ENCODE assay signal across 18 cellular contexts in the genomic region with DNA sequence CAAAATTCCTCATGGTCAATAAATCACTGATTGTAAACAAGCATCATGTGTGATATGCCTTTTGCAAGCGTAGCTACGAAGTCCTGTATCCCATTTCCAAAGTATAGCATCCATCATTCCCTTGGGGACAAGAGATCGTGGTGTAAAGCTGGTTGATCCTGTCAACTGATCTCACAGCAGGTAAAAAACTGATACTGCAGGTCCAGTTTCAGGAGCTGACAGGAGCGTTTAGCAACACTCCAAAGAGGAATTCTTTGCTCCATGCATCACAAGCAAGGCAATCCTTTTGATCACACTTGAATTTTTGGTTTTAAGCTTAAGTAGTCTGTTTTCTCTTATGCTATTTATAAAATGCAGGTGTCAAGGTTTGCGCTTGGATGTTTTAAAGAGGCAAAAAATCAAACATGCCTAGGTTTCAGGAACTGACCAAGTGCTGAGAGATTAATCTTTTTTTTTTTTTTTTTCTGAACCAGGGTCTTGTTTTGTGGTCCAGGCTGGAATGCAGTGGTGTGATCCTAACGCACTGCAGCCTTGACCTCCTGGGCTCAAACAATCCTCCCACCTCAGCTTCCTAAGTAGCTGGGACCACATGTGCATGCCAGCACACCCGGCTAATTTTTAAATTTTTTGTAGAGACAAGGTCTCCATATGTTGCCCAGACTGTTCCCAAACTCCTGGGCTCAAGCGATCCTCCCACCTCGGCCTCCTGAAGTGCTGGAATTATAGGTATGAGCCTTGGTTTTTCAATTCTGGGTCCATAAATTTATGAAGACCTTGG. TPM values are rescaled to one million over a fixed set of nuclear protein-coding genes. Genes with fewer than 3 reads are reported as not detected.
DNase-seq lines count a peak whose midpoint lies in the region; ATAC-seq, FAIRE-seq and TF ChIP-seq lines count a peak whose summit lies in the region.
"Had no signal": no experiment of that assay in that cellular context is flagged by ENCODE, and none has a peak within 500 bp of the region (broad histone marks: within the 10 kb centered on the region; RNA-seq: fewer than 3 reads in every experiment).

No MANE protein-coding gene starts in this region.

- 17% methylated on average over 9 of the region's 9 CpGs for WGBS in HepG2 (ENCODE audit: low lambda C conversion rate)
- 73% methylated on average over 8 of the region's 9 CpGs for WGBS in right lobe of liver (ENCODE audit: insufficient coverage, low coverage, low lambda C conversion rate, missing lambda C conversion rate)

- H3K27me3 Mint-ChIP-seq in T-helper 17 cell = peaks cover 5% of the 10 kb centered on the region
- no peaks in the 10 kb centered on the region for H3K27me3 Mint-ChIP-seq in glutamatergic neuron (ENCODE audit: unreplicated experiment)

- no peaks in the 10 kb centered on the region for H3K9me3 ChIP-seq in HepG2 (ENCODE audit: low read length)
- no peaks in the 10 kb centered on the region for H3K9me3 ChIP-seq in right lobe of liver
- H3K9me3 ChIP-seq in T-helper 17 cell (ENCODE audit: control insufficient read depth, low read length, poor library complexity, severe bottlenecking) = no peaks in the 10 kb centered on the region
- H3K9me3 ChIP-seq: pancreas had no signal

- peaks cover 17% of the 10 kb centered on the region for H3K79me2 ChIP-seq in HepG2 (ENCODE audit: insufficient read depth, low read length)

- in situ Hi-C loops in HepG2 (cut with HindIII; ENCODE audit: extremely low pct_ligation_motif_present, low pct_unique_long_range_greater_than_20kb) = no loop called here

- H3K27me3 ChIP-seq in HepG2 (ENCODE audit: control insufficient read depth in 1 of 2, insufficient read depth in 2 of 2, low read length in 2 of 2) (no peaks in the 10 kb centered on the region), right lobe of liver (no peaks in the 10 kb centered on the region)
- H3K27me3 ChIP-seq: hepatocyte, pancreas had no signal

- no peak overlapping the region for H2AFZ ChIP-seq in HepG2 (ENCODE audit: low read length)
- H2AFZ ChIP-seq: hepatocyte had no signal

- TF ChIP-seq CTCF in HepG2 (CRISPR knock-in tag; IDR thresholded peaks at IDR 0.05) (no peak), right lobe of liver (IDR thresholded peaks at IDR 0.05) (no peak), glutamatergic neuron (IDR thresholded peaks at IDR 0.05; ENCODE audit: partially characterized antibody, unreplicated experiment) (no peak)

- H3K4me1 Mint-ChIP-seq in T-helper 17 cell = peaks cover 11% of the 10 kb centered on the region
- no peaks in the 10 kb centered on the region for H3K4me1 Mint-ChIP-seq in glutamatergic neuron (ENCODE audit: low read depth, unreplicated experiment)

- peak in 1 of 2 experiments; percentile 62; a peak in 2 of 4 replicates for TF ChIP-seq EP300 in HepG2 (IDR thresholded peaks at IDR 0.05; ENCODE audit: low read depth in 2 of 2, low read length in 2 of 2)
- no peak for TF ChIP-seq EP300 in HepG2 (CRISPR knock-in tag; IDR thresholded peaks at IDR 0.05; ENCODE audit: borderline replicate concordance)

- H3K36me3 ChIP-seq in HepG2 (replicated peaks in 1 of 2; ENCODE audit: control insufficient read depth in 1 of 2, insufficient read depth in 2 of 2, low read length in 2 of 2) (peaks cover 3 to 7% of the 10 kb centered on the region in 2 experiments; a peak in 4 of 5 replicates), right lobe of liver (peaks cover 0 to 4% (median 0%) of the 10 kb centered on the region in 4 donors)
- H3K36me3 ChIP-seq: pancreas had no signal

- POLR2A ChIA-PET in HepG2 (lab: Yijun Ruan, JAX) = interaction anchor here (0.8 to 5.1 kb wide), 3 partner anchors 8 to 16 kb away, joined by 3 to 105 read pairs (median 4); a partner anchor contains a TSS

- H3K4me2 ChIP-seq in HepG2 (ENCODE audit: low read depth, low read length) = peak overlapping the region; percentile 97

- TF ChIP-seq RAD21 in HepG2 (CRISPR knock-in tag; IDR thresholded peaks at IDR 0.05) = no peak

- H4K20me1 ChIP-seq in HepG2 (ENCODE audit: insufficient read depth, low read length) = no peaks in the 10 kb centered on the region

- ATAC-seq in HepG2 (peak; percentile 25), right lobe of liver (no peak), T-helper 17 cell (no peak), HG02623 (IDR thresholded peaks at IDR 0.05; ENCODE audit: unreplicated experiment) (no peak), HG03342 (IDR thresholded peaks at IDR 0.05; ENCODE audit: unreplicated experiment) (no peak)
- ATAC-seq: pancreas had no signal

- H3K27ac ChIP-seq in HepG2 (ENCODE audit: extremely low read length, insufficient read depth, low read length) = peak overlapping the region; percentile 98
- H3K27ac ChIP-seq in right lobe of liver = no peak overlapping the region
- H3K27ac ChIP-seq: hepatocyte, pancreas, skin epidermis had no signal

- H3K36me3 Mint-ChIP-seq in T-helper 17 cell (ENCODE audit: low read depth) = peaks cover 2% of the 10 kb centered on the region
- no peaks in the 10 kb centered on the region for H3K36me3 Mint-ChIP-seq in glutamatergic neuron (ENCODE audit: unreplicated experiment)

- peak; percentile 88 for DNase-seq in HepG2 (ENCODE audit: low spot score)
- DNase-seq in right lobe of liver = no peak
- DNase-seq in T-helper 17 cell = no peak
- DNase-seq in glutamatergic neuron = no peak
- no peak for DNase-seq in midbrain (lab: John Stamatoyannopoulos, UW)
- no peak for DNase-seq in medulla oblongata (ENCODE audit: extremely low spot score)
- DNase-seq: cerebellar nuclear complex; endodermal cell; kidney; NCI-H2081; NCI-H774; stimulated activated CD4-positive, alpha-beta T cell treated with anti-CD3 and anti-CD28 coated beads, Interleukin-4, amount 100 ng/mL, for 4 hours had no signal

- H3K4me3 Mint-ChIP-seq in T-helper 17 cell = peak overlapping the region; percentile 47
- peak overlapping the region; percentile 32 for H3K4me3 Mint-ChIP-seq in glutamatergic neuron (ENCODE audit: unreplicated experiment)

- peak overlapping the region in 2 of 3 experiments; percentile 17 to 86; a peak in 5 of 6 replicates for H3K4me3 ChIP-seq in HepG2 (replicated peaks in 1 of 3; ENCODE audit: insufficient read depth in 1 of 3, low read depth in 2 of 3, low read length in 3 of 3)
- no peak overlapping the region for H3K4me3 ChIP-seq in right lobe of liver
- H3K4me3 ChIP-seq: hepatocyte, pancreas, skin epidermis had no signal

- H3K9me3 Mint-ChIP-seq in glutamatergic neuron (ENCODE audit: unreplicated experiment) = peaks cover 4% of the 10 kb centered on the region
- H3K9me3 Mint-ChIP-seq: endodermal cell had no signal

- peaks cover 86% of the 10 kb centered on the region for H3K4me1 ChIP-seq in HepG2 (ENCODE audit: insufficient read depth, low read length)
- H3K4me1 ChIP-seq in right lobe of liver = peaks cover 0 to 7% (median 3%) of the 10 kb centered on the region in 4 donors

- H3K27ac Mint-ChIP-seq in T-helper 17 cell (no peak overlapping the region), glutamatergic neuron (ENCODE audit: unreplicated experiment) (no peak overlapping the region)

- intact Hi-C loops in HepG2 (cut with micrococcal nuclease; ENCODE audit: unreplicated experiment) = loop anchor here (1.0 to 2.0 kb wide), 2 partner anchors 8 to 15 kb away; a partner anchor contains a TSS
- intact Hi-C loops in right lobe of liver (cut with DNase I) = no loop called here

- peak overlapping the region; percentile 65 for H3K9ac ChIP-seq in HepG2 (ENCODE audit: insufficient read depth, low read depth, low read length)

- CTCF ChIA-PET in HepG2 (lab: Yijun Ruan, JAX; ENCODE audit: low intra/inter-chr PET ratio, low total read pairs) = no interaction called here

- BruUV-seq in HepG2 (replicated peaks; lab: Mats Ljungman, UMichigan) = no TSS peak

- FAIRE-seq in HepG2 (lab: Jason Lieb, UNC) = peak; percentile 77
- FAIRE-seq: kidney, pancreas, RCC 7860 had no signal

- TF ChIP-seq POLR2A in HepG2 (IDR thresholded peaks at IDR 0.05; ENCODE audit: insufficient read depth in 1 of 2, low read depth in 2 of 2, low read length in 2 of 2) (no peak; a peak in 1 of 4 replicates), right lobe of liver (IDR thresholded peaks at IDR 0.05) (no peak)

RNA-seq across cellular contexts. Expression of a gene that starts 1.8 kb away (rescaled TPM):
- total RNA-seq in HepG2 (2016; rRNA removed; fragmentation: Illumina TruSeq; extraction: Trizol) (65.4 and 83.2 TPM in 2 replicates), right lobe of liver (10 to 100 TPM; 27.9 to 48.5 (median 36.9) TPM), T-helper 17 cell (10 to 100 TPM; 19.1 to 20.6 TPM), glutamatergic neuron (ENCODE audit: unreplicated experiment) (60.5 TPM)
- 226 and 246 TPM in 2 replicates for total RNA-seq in HepG2 (2016; cell fraction: cytosol; rRNA removed; fragmentation: Illumina TruSeq; extraction: Trizol; ENCODE audit: low read depth)
- total RNA-seq in HepG2 (2016; cell fraction: insoluble cytoplasmic fraction; rRNA removed; fragmentation: Illumina TruSeq; extraction: Trizol) = 68.5 and 81.1 TPM in 2 replicates
- 224 and 257 TPM in 2 replicates for total RNA-seq in HepG2 (2016; cell fraction: membrane; rRNA removed; fragmentation: Illumina TruSeq; extraction: Trizol)
- 64.6 and 66.3 TPM in 2 replicates for total RNA-seq in HepG2 (2016; cell fraction: nucleus; rRNA removed; fragmentation: Illumina TruSeq; extraction: Trizol)
- polyA plus RNA-seq in HepG2 (2011; rRNA removed) = 164 and 188 TPM in 2 replicates
- polyA plus RNA-seq in HepG2 (2011; cell fraction: cytosol; rRNA removed) = 211 and 259 TPM in 2 replicates
- 123 and 147 TPM in 2 replicates for polyA plus RNA-seq in HepG2 (2011; cell fraction: nucleus; rRNA removed)
- 113 and 117 TPM in 2 replicates for polyA plus RNA-seq in HepG2 (2012)
- 267 and 344 TPM in 2 replicates for polyA plus RNA-seq in HepG2 (2016; cell fraction: cytosol; fragmentation: Illumina TruSeq; extraction: Trizol; ENCODE audit: low read depth)
- polyA plus RNA-seq in HepG2 (2016; cell fraction: insoluble cytoplasmic fraction; fragmentation: Illumina TruSeq; extraction: Trizol; ENCODE audit: low read depth) = 67.4 and 79.0 TPM in 2 replicates
- 232 and 277 TPM in 2 replicates for polyA plus RNA-seq in HepG2 (2016; cell fraction: membrane; fragmentation: Illumina TruSeq; extraction: Trizol; ENCODE audit: low read depth)
- 95.8 and 95.9 TPM in 2 replicates for polyA plus RNA-seq in HepG2 (2016; cell fraction: nucleus; fragmentation: Illumina TruSeq; extraction: Trizol; ENCODE audit: insufficient read depth, low read depth)
- 201 and 369 TPM in 2 replicates for polyA minus RNA-seq in HepG2 (2011; rRNA and poly(A)+ RNA removed; ENCODE audit: low replicate concordance)
- polyA minus RNA-seq in HepG2 (2011; cell fraction: cytosol; rRNA and poly(A)+ RNA removed) = 60.4 and 76.0 TPM in 2 replicates
- 68.5 and 88.6 TPM in 2 replicates for polyA minus RNA-seq in HepG2 (2011; cell fraction: nucleus; rRNA and poly(A)+ RNA removed)

RNA-seq across cellular contexts. Expression of a gene that starts 14.4 kb away (rescaled TPM):
- total RNA-seq in HepG2 (2016; rRNA removed; fragmentation: Illumina TruSeq; extraction: Trizol) (8.7 and 16.3 TPM in 2 replicates), right lobe of liver (10 to 100 TPM; 10.2 to 16.6 (median 14.0) TPM), T-helper 17 cell (10 to 100 TPM; 50.5 to 50.7 TPM), glutamatergic neuron (ENCODE audit: unreplicated experiment) (36.9 TPM)
- 6.0 and 7.2 TPM in 2 replicates for total RNA-seq in HepG2 (2016; cell fraction: cytosol; rRNA removed; fragmentation: Illumina TruSeq; extraction: Trizol; ENCODE audit: low read depth)
- 9.9 and 14.0 TPM in 2 replicates for total RNA-seq in HepG2 (2016; cell fraction: insoluble cytoplasmic fraction; rRNA removed; fragmentation: Illumina TruSeq; extraction: Trizol)
- total RNA-seq in HepG2 (2016; cell fraction: membrane; rRNA removed; fragmentation: Illumina TruSeq; extraction: Trizol) = 11.2 and 14.4 TPM in 2 replicates
- 11.9 and 12.9 TPM in 2 replicates for total RNA-seq in HepG2 (2016; cell fraction: nucleus; rRNA removed; fragmentation: Illumina TruSeq; extraction: Trizol)
- 23.3 and 25.7 TPM in 2 replicates for polyA plus RNA-seq in HepG2 (2011; rRNA removed)
- polyA plus RNA-seq in HepG2 (2011; cell fraction: cytosol; rRNA removed) = 20.5 and 21.6 TPM in 2 replicates
- polyA plus RNA-seq in HepG2 (2011; cell fraction: nucleus; rRNA removed) = 35.7 and 36.4 TPM in 2 replicates
- 15.0 and 22.4 TPM in 2 replicates for polyA plus RNA-seq in HepG2 (2012)
- polyA plus RNA-seq in HepG2 (2016; cell fraction: cytosol; fragmentation: Illumina TruSeq; extraction: Trizol; ENCODE audit: low read depth) = 8.3 and 10.5 TPM in 2 replicates
- 14.6 and 18.9 TPM in 2 replicates for polyA plus RNA-seq in HepG2 (2016; cell fraction: insoluble cytoplasmic fraction; fragmentation: Illumina TruSeq; extraction: Trizol; ENCODE audit: low read depth)
- 17.1 and 18.2 TPM in 2 replicates for polyA plus RNA-seq in HepG2 (2016; cell fraction: membrane; fragmentation: Illumina TruSeq; extraction: Trizol; ENCODE audit: low read depth)
- 25.3 and 31.3 TPM in 2 replicates for polyA plus RNA-seq in HepG2 (2016; cell fraction: nucleus; fragmentation: Illumina TruSeq; extraction: Trizol; ENCODE audit: insufficient read depth, low read depth)
- 22.2 and 22.4 TPM in 2 replicates for polyA minus RNA-seq in HepG2 (2011; rRNA and poly(A)+ RNA removed; ENCODE audit: low replicate concordance)
- 9.6 and 10.0 TPM in 2 replicates for polyA minus RNA-seq in HepG2 (2011; cell fraction: cytosol; rRNA and poly(A)+ RNA removed)
- 11.3 and 12.3 TPM in 2 replicates for polyA minus RNA-seq in HepG2 (2011; cell fraction: nucleus; rRNA and poly(A)+ RNA removed)

RNA-seq across cellular contexts. Expression of a gene that starts 24.2 kb away (rescaled TPM):
- total RNA-seq in HepG2 (2016; rRNA removed; fragmentation: Illumina TruSeq; extraction: Trizol) (not detected in 2 replicates), right lobe of liver (under 1 TPM in 2 of 6 experiments, not detected in 4; 0.05 to 0.07 TPM), T-helper 17 cell (under 1 TPM; 0.17 to 0.18 TPM), glutamatergic neuron (ENCODE audit: unreplicated experiment) (0.66 TPM)
- not detected in 2 replicates for total RNA-seq in HepG2 (2016; cell fraction: cytosol; rRNA removed; fragmentation: Illumina TruSeq; extraction: Trizol; ENCODE audit: low read depth)
- total RNA-seq in HepG2 (2016; cell fraction: insoluble cytoplasmic fraction; rRNA removed; fragmentation: Illumina TruSeq; extraction: Trizol) = 0.04 TPM in 1 of 2 replicates, not detected in the other
- total RNA-seq in HepG2 (2016; cell fraction: membrane; rRNA removed; fragmentation: Illumina TruSeq; extraction: Trizol) = not detected in 2 replicates
- total RNA-seq in HepG2 (2016; cell fraction: nucleus; rRNA removed; fragmentation: Illumina TruSeq; extraction: Trizol) = not detected in 2 replicates
- 0.03 TPM in 1 of 2 replicates, not detected in the other for polyA plus RNA-seq in HepG2 (2011; rRNA removed)
- polyA plus RNA-seq in HepG2 (2011; cell fraction: cytosol; rRNA removed) = 0.01 TPM in 1 of 2 replicates, not detected in the other
- polyA plus RNA-seq in HepG2 (2011; cell fraction: nucleus; rRNA removed) = 0.27 and 0.42 TPM in 2 replicates
- not detected in 2 replicates for polyA plus RNA-seq in HepG2 (2012)
- not detected in 2 replicates for polyA plus RNA-seq in HepG2 (2016; cell fraction: cytosol; fragmentation: Illumina TruSeq; extraction: Trizol; ENCODE audit: low read depth)
- not detected in 2 replicates for polyA plus RNA-seq in HepG2 (2016; cell fraction: insoluble cytoplasmic fraction; fragmentation: Illumina TruSeq; extraction: Trizol; ENCODE audit: low read depth)
- not detected in 2 replicates for polyA plus RNA-seq in HepG2 (2016; cell fraction: membrane; fragmentation: Illumina TruSeq; extraction: Trizol; ENCODE audit: low read depth)
- not detected in 2 replicates for polyA plus RNA-seq in HepG2 (2016; cell fraction: nucleus; fragmentation: Illumina TruSeq; extraction: Trizol; ENCODE audit: insufficient read depth, low read depth)
- polyA minus RNA-seq in HepG2 (2011; rRNA and poly(A)+ RNA removed; ENCODE audit: low replicate concordance) = 0.20 TPM in 1 of 2 replicates, not detected in the other
- not detected in 2 replicates for polyA minus RNA-seq in HepG2 (2011; cell fraction: cytosol; rRNA and poly(A)+ RNA removed)
- polyA minus RNA-seq in HepG2 (2011; cell fraction: nucleus; rRNA and poly(A)+ RNA removed) = 0.13 and 0.25 TPM in 2 replicates

RNA-seq across cellular contexts. Expression of a gene that starts 40.0 kb away (rescaled TPM):
- total RNA-seq in HepG2 (2016; rRNA removed; fragmentation: Illumina TruSeq; extraction: Trizol) = 2.1 and 2.5 TPM in 2 replicates
- 0.61 and 1.3 TPM in 2 replicates for total RNA-seq in HepG2 (2016; cell fraction: cytosol; rRNA removed; fragmentation: Illumina TruSeq; extraction: Trizol; ENCODE audit: low read depth)
- 1.9 and 2.0 TPM in 2 replicates for total RNA-seq in HepG2 (2016; cell fraction: insoluble cytoplasmic fraction; rRNA removed; fragmentation: Illumina TruSeq; extraction: Trizol)
- total RNA-seq in HepG2 (2016; cell fraction: membrane; rRNA removed; fragmentation: Illumina TruSeq; extraction: Trizol) = 3.2 and 3.3 TPM in 2 replicates
- 1.5 and 1.9 TPM in 2 replicates for total RNA-seq in HepG2 (2016; cell fraction: nucleus; rRNA removed; fragmentation: Illumina TruSeq; extraction: Trizol)
- polyA plus RNA-seq in HepG2 (2011; rRNA removed) = 6.2 and 10.8 TPM in 2 replicates
- polyA plus RNA-seq in HepG2 (2011; cell fraction: cytosol; rRNA removed) = 7.2 and 8.2 TPM in 2 replicates
- polyA plus RNA-seq in HepG2 (2011; cell fraction: nucleus; rRNA removed) = 4.4 and 5.8 TPM in 2 replicates
- 4.2 and 5.1 TPM in 2 replicates for polyA plus RNA-seq in HepG2 (2012)
- polyA plus RNA-seq in HepG2 (2016; cell fraction: cytosol; fragmentation: Illumina TruSeq; extraction: Trizol; ENCODE audit: low read depth) = 1.6 and 1.7 TPM in 2 replicates
- polyA plus RNA-seq in HepG2 (2016; cell fraction: insoluble cytoplasmic fraction; fragmentation: Illumina TruSeq; extraction: Trizol; ENCODE audit: low read depth) = 3.6 and 4.7 TPM in 2 replicates
- 4.5 and 5.2 TPM in 2 replicates for polyA plus RNA-seq in HepG2 (2016; cell fraction: membrane; fragmentation: Illumina TruSeq; extraction: Trizol; ENCODE audit: low read depth)
- polyA plus RNA-seq in HepG2 (2016; cell fraction: nucleus; fragmentation: Illumina TruSeq; extraction: Trizol; ENCODE audit: insufficient read depth, low read depth) = 3.6 and 4.1 TPM in 2 replicates
- polyA minus RNA-seq in HepG2 (2011; rRNA and poly(A)+ RNA removed; ENCODE audit: low replicate concordance) = 0.16 and 14.3 TPM in 2 replicates
- 6.0 and 8.6 TPM in 2 replicates for polyA minus RNA-seq in HepG2 (2011; cell fraction: cytosol; rRNA and poly(A)+ RNA removed)
- polyA minus RNA-seq in HepG2 (2011; cell fraction: nucleus; rRNA and poly(A)+ RNA removed) = 1.7 and 2.9 TPM in 2 replicates
- under 1 TPM; 0.20 to 0.98 (median 0.37) TPM for total RNA-seq in right lobe of liver
- total RNA-seq in T-helper 17 cell = 1 to 10 TPM in 1 of 2 donors, under 1 TPM in 1; 0.85 to 1.1 TPM
- total RNA-seq in glutamatergic neuron (ENCODE audit: unreplicated experiment) = 5.5 TPM

Comparison
In these comparisons a context has a peak if more than half of its experiments do, and no peak if none do; other contexts are left out.
1. H3K4me3 ChIP-seq: peak in HepG2 (2 of 3); none in right lobe of liver (0 of 3).